Comparison of ENCODE assay signal across 14 cellular contexts in genomic region chr1:204726478-204726877, GRCh38. TPM values are rescaled to one million over a fixed set of nuclear protein-coding genes. Genes with fewer than 3 reads are reported as not detected.
DNase-seq lines count a peak whose midpoint lies in the region; ATAC-seq, FAIRE-seq and TF ChIP-seq lines count a peak whose summit lies in the region.
"Had no signal": no experiment of that assay in that cellular context is flagged by ENCODE, and none has a peak within 500 bp of the region (broad histone marks: within the 10 kb centered on the region; RNA-seq: fewer than 3 reads in every experiment).

No MANE protein-coding gene starts in this region.

- no peaks in the 10 kb centered on the region for H4K20me1 ChIP-seq in GM23248 (ENCODE audit: insufficient read depth)
- H4K20me1 ChIP-seq: BLaER1 treated with 17β-estradiol and CSF1 and Interleukin-3, amounts not matched to agents 10 nM and 100 nM had no signal

- no peaks in the 10 kb centered on the region for H3K79me2 ChIP-seq in GM23248 (ENCODE audit: insufficient read depth)

- TF ChIP-seq CTCF in D721Med (IDR thresholded peaks at IDR 0.05; ENCODE audit: insufficient read depth, missing control alignments): no peak

- no peak overlapping the region for H3K4me3 ChIP-seq in GM23248
- no peak overlapping the region for H3K4me3 ChIP-seq in SJCRH30
- H3K4me3 ChIP-seq: BLaER1 treated with 17β-estradiol and CSF1 and Interleukin-3, amounts not matched to agents 10 nM and 100 nM had no signal

- DNase-seq in ACHN (peak; percentile 96), GM23248 (peak; percentile 52), SJCRH30 (peak; percentile 73 to 78), iris pigment epithelial cell (ENCODE audit: low read depth) (peak; percentile 68), islet precursor cell (no peak), D721Med (ENCODE audit: insufficient read length, low spot score) (no peak)
- DNase-seq: activated T-cell treated with anti-CD3 and anti-CD28 coated beads, Interleukin-2, amount 50 U/mL, for 1 hour; hippocampal formation; MM.1S; naive B cell; stimulated activated naive B cell treated with anti-CD40 and anti-IgM and Interleukin-4, amounts not matched to agents 10 μg/mL and 1 μg/mL and 100 μg/mL, for 72 hours had no signal

- ATAC-seq in HG03457 (IDR thresholded peaks at IDR 0.05; ENCODE audit: unreplicated experiment): no peak
- no peak for ATAC-seq in HG03565 (IDR thresholded peaks at IDR 0.05; ENCODE audit: unreplicated experiment)
- ATAC-seq: stimulated activated naive B cell treated with anti-CD40 and anti-IgM and Interleukin-4, amounts not matched to agents 10 μg/mL and 1 μg/mL and 100 μg/mL, for 72 hours had no signal

- no peak overlapping the region for H3K4me2 ChIP-seq in GM23248 (ENCODE audit: unreplicated experiment)
- H3K4me2 ChIP-seq: BLaER1 treated with 17β-estradiol and CSF1 and Interleukin-3, amounts not matched to agents 10 nM and 100 nM had no signal

- H3F3A ChIP-seq in GM23248 (ENCODE audit: insufficient read depth): no peaks in the 10 kb centered on the region

- no peaks in the 10 kb centered on the region for H3K4me1 ChIP-seq in GM23248 (ENCODE audit: insufficient read depth)
- H3K4me1 ChIP-seq in SJCRH30: peaks cover 22% of the 10 kb centered on the region
- H3K4me1 ChIP-seq: BLaER1 treated with 17β-estradiol and CSF1 and Interleukin-3, amounts not matched to agents 10 nM and 100 nM had no signal

- H3K9me3 ChIP-seq in GM23248 (ENCODE audit: low read depth) (no peaks in the 10 kb centered on the region), SJCRH30 (replicated peaks) (no peaks in the 10 kb centered on the region)
- H3K9me3 ChIP-seq: BLaER1 treated with 17β-estradiol and CSF1 and Interleukin-3, amounts not matched to agents 10 nM and 100 nM had no signal

- H3K9me2 ChIP-seq in GM23248 (ENCODE audit: insufficient read depth): no peaks in the 10 kb centered on the region

- peaks cover 41% of the 10 kb centered on the region for H3K27me3 ChIP-seq in GM23248 (replicated peaks; ENCODE audit: insufficient read depth)
- H3K27me3 ChIP-seq in SJCRH30: peaks cover 3% of the 10 kb centered on the region
- H3K27me3 ChIP-seq: BLaER1 treated with 17β-estradiol and CSF1 and Interleukin-3, amounts not matched to agents 10 nM and 100 nM had no signal

- no peak overlapping the region for H2AFZ ChIP-seq in GM23248

- no peak overlapping the region for H3K9ac ChIP-seq in GM23248
- H3K9ac ChIP-seq: BLaER1 treated with 17β-estradiol and CSF1 and Interleukin-3, amounts not matched to agents 10 nM and 100 nM had no signal

- H3K36me3 ChIP-seq in GM23248 (ENCODE audit: low read depth): no peaks in the 10 kb centered on the region
- no peaks in the 10 kb centered on the region for H3K36me3 ChIP-seq in SJCRH30
- H3K36me3 ChIP-seq: BLaER1 treated with 17β-estradiol and CSF1 and Interleukin-3, amounts not matched to agents 10 nM and 100 nM had no signal

- no peak for FAIRE-seq in D721Med (lab: Jason Lieb, UNC)

- H3K27ac ChIP-seq in GM23248 (no peak overlapping the region), SJCRH30 (peak overlapping the region; percentile 75)
- H3K27ac ChIP-seq: BLaER1 treated with 17β-estradiol and CSF1 and Interleukin-3, amounts not matched to agents 10 nM and 100 nM had no signal

- 58 to 70% methylated on average over 1 of the region's 1 CpG for WGBS in GM23248 (ENCODE audit: low coverage in 1 of 2, low lambda C conversion rate in 2 of 2, missing lambda C conversion rate in 2 of 2), 2 experiments

- in situ Hi-C loops in ACHN (cut with HindIII; ENCODE audit: low pct_ligation_motif_present, low pct_unique_long_range_greater_than_20kb, low sequenced_read_pairs): no loop called here
- in situ Hi-C loops in GM23248 (cut with MboI): no loop called here

RNA-seq across cellular contexts. Expression of gene LRRN2, which starts 40.9 kb away (rescaled TPM):
- total RNA-seq in GM23248 (2014; rRNA removed; shearing (Covaris generic)): 0.22 TPM in 1 of 2 replicates, not detected in the other
- not detected in 2 replicates for polyA plus RNA-seq in GM23248 (2016; fragmentation: Nextera tagmentation; extraction: Ambion mirVana)
- not detected in 2 replicates for total RNA-seq in SJCRH30 (2014; rRNA removed; shearing (Covaris generic))

Comparison
In these comparisons a context has a peak if more than half of its experiments do, and no peak if none do; other contexts are left out.
1. DNase-seq: peak in ACHN (single experiment), GM23248 (single experiment), SJCRH30 (2 of 2) and iris pigment epithelial cell (single experiment); none in islet precursor cell (single experiment) and D721Med (single experiment).